In the genomic region with DNA sequence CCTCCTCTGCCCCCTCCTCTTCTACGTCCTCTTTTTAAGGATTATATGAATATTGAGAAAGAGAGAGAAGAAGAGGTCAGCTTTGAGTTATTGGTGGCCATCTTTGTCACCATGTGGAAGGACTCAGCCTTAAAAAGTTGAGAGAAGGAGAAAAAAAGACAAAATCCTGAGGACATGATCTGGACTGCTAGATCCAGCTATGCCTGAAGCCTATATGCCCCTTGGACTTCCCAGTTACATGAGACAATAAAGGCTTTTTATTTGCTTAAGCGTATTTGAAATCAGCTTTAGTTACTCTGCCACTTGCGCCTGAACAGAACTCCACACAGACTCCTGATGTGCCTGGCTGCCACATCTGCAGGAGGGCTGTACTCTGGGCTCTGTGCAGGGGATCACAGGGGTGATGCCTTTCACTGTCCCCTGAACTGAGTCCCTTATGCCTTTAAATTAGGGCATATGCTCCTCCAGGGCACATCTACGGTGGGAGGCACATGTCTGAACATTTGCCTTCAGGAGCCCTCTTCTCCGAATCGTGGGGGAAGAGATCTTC, we compare ENCODE assay signal across 25 cellular contexts. TPM values are rescaled to one million over a fixed set of nuclear protein-coding genes. Genes with fewer than 3 reads are reported as not detected.
DNase-seq lines count a peak whose midpoint lies in the region; ATAC-seq, FAIRE-seq and TF ChIP-seq lines count a peak whose summit lies in the region.
"Had no signal": no experiment of that assay in that cellular context is flagged by ENCODE, and none has a peak within 500 bp of the region (broad histone marks: within the 10 kb centered on the region; RNA-seq: fewer than 3 reads in every experiment).

No MANE protein-coding gene starts in this region.

- TF ChIP-seq POLR2A in H1 (IDR thresholded peaks at IDR 0.05; ENCODE audit: control extremely low read depth in 1 of 2, low read depth in 2 of 2, low read length in 2 of 2): no peak

- H3K9me3 ChIP-seq in Karpas-422 (ENCODE audit: low read length) (no peaks in the 10 kb centered on the region), H1 (ENCODE audit: insufficient read depth in 2 of 2, low read depth in 1 of 2, low read length in 1 of 2) (peaks cover 0 to 8% of the 10 kb centered on the region in 2 experiments; a peak in 1 of 4 replicates), upper lobe of right lung (no peaks in the 10 kb centered on the region)
- H3K9me3 ChIP-seq: right atrium auricular region, tibial nerve had no signal

- peaks cover 19% of the 10 kb centered on the region for H3K4me1 Mint-ChIP-seq in activated naive CD4-positive, alpha-beta T cell treated with anti-CD3 and anti-CD28 coated beads for 36 hours (ENCODE audit: low read depth)
- peaks cover 11% of the 10 kb centered on the region for H3K4me1 Mint-ChIP-seq in HFFc6 (ENCODE audit: low read depth)

- no peak for FAIRE-seq in H1 (lab: Jason Lieb, UNC)
- FAIRE-seq: A204.1, astrocyte, RCC 7860 had no signal

- POLR2A ChIA-PET in H1 (lab: Charles Lee; ENCODE audit: partially characterized antibody): no interaction called here

- H2BK5ac ChIP-seq in H1 (ENCODE audit: low read depth, low read length): peak overlapping the region; percentile 96; the same call in 1 of the 2 replicates

- peak overlapping the region; percentile 5; the same call in 1 of the 2 replicates for H2BK12ac ChIP-seq in H1 (ENCODE audit: low read depth, low read length)

- H3K4me2 ChIP-seq in Karpas-422 (ENCODE audit: low read depth, low read length, poor library complexity, severe bottlenecking) (peak overlapping the region; percentile 67), H1 (ENCODE audit: insufficient read depth in 1 of 2, low read depth in 2 of 2, low read length in 2 of 2) (peak overlapping the region in 1 of 2 experiments; percentile 22; a peak in 2 of 4 replicates)

- no peak for TF ChIP-seq EP300 in H1 (IDR thresholded peaks at IDR 0.05; ENCODE audit: borderline replicate concordance in 1 of 2, low read depth in 2 of 2, low read length in 2 of 2)

- no peak overlapping the region for H3K4me3 Mint-ChIP-seq in activated naive CD4-positive, alpha-beta T cell treated with anti-CD3 and anti-CD28 coated beads for 36 hours
- H3K4me3 Mint-ChIP-seq in HFFc6: no peak overlapping the region
- H3K4me3 Mint-ChIP-seq: activated CD8-positive, alpha-beta T cell treated with anti-CD3 and anti-CD28 coated beads for 36 hours; activated naive CD4-positive, alpha-beta T cell treated with anti-CD3 and anti-CD28 coated beads, Interleukin-2, amount 50 U/mL, for 24 hours; activated T-cell treated with anti-CD3 and anti-CD28 coated beads, Interleukin-2, amount 50 U/mL, for 4 hours had no signal

- H3K9ac ChIP-seq in Karpas-422 (ENCODE audit: low read length): no peak overlapping the region
- no peak overlapping the region for H3K9ac ChIP-seq in H1 (replicated peaks in 1 of 4; ENCODE audit: extremely low read depth in 1 of 4, low read depth in 3 of 4, low read length in 3 of 4)

- H3K27ac Mint-ChIP-seq in activated naive CD4-positive, alpha-beta T cell treated with anti-CD3 and anti-CD28 coated beads for 36 hours: peak overlapping the region; percentile 34
- no peak overlapping the region for H3K27ac Mint-ChIP-seq in HFFc6
- H3K27ac Mint-ChIP-seq: activated naive CD4-positive, alpha-beta T cell treated with anti-CD3 and anti-CD28 coated beads, Interleukin-2, amount 50 U/mL, for 24 hours had no signal

- no peaks in the 10 kb centered on the region for H3K79me1 ChIP-seq in H1 (ENCODE audit: low read depth, low read length)

- no peak overlapping the region; the same call in 1 of the 2 replicates for H2AK5ac ChIP-seq in H1 (ENCODE audit: low read depth, low read length)

- no peaks in the 10 kb centered on the region for H3K27me3 ChIP-seq in Karpas-422 (ENCODE audit: low read length)
- no peaks in the 10 kb centered on the region for H3K27me3 ChIP-seq in H1 (replicated peaks in 1 of 4; ENCODE audit: control insufficient read depth in 3 of 4, extremely low read depth in 1 of 4, insufficient read depth in 3 of 4, low read length in 3 of 4)
- H3K27me3 ChIP-seq in upper lobe of right lung: no peaks in the 10 kb centered on the region
- H3K27me3 ChIP-seq: right atrium auricular region, tibial nerve had no signal

- H3K18ac ChIP-seq in H1 (ENCODE audit: extremely low read depth, low read length): no peak overlapping the region

- no peak for TF ChIP-seq RAD21 in H1 (IDR thresholded peaks at IDR 0.05 in 1 of 2, conservative IDR thresholded peaks at IDR 0.05 in 1 of 2; ENCODE audit: low read depth in 2 of 2, low read length in 2 of 2)

- peaks cover 3% of the 10 kb centered on the region for H3K9me3 Mint-ChIP-seq in activated naive CD4-positive, alpha-beta T cell treated with anti-CD3 and anti-CD28 coated beads for 36 hours
- H3K9me3 Mint-ChIP-seq in HFFc6: peaks cover 8% of the 10 kb centered on the region; the same call in 1 of the 2 replicates
- H3K9me3 Mint-ChIP-seq: activated naive CD4-positive, alpha-beta T cell treated with anti-CD3 and anti-CD28 coated beads, Interleukin-2, amount 50 U/mL, for 24 hours; activated T-cell treated with anti-CD3 and anti-CD28 coated beads, Interleukin-2, amount 50 U/mL, for 4 hours had no signal

- no peaks in the 10 kb centered on the region for H3K9me2 ChIP-seq in Karpas-422 (replicated peaks; ENCODE audit: insufficient read depth, low read length)

- intact Hi-C loops in activated naive CD4-positive, alpha-beta T cell treated with anti-CD3 and anti-CD28 coated beads for 36 hours (cut with micrococcal nuclease): loop anchor here (1.0 to 5.0 kb wide), 4 partner anchors 24 to 158 kb away; no protein-coding TSS in a partner anchor
- intact Hi-C loops in upper lobe of right lung (cut with DNase I): no loop called here

- H2AFZ ChIP-seq in Karpas-422 (ENCODE audit: low read length): no peak overlapping the region
- peak overlapping the region; percentile 25; the same call in 1 of the 2 replicates for H2AFZ ChIP-seq in H1 (ENCODE audit: low read length)

- H3K36me3 ChIP-seq in Karpas-422 (ENCODE audit: insufficient read depth, low read length): no peaks in the 10 kb centered on the region
- H3K36me3 ChIP-seq in H1 (ENCODE audit: control insufficient read depth in 2 of 4, insufficient read depth in 4 of 4, low read length in 3 of 4): no peaks in the 10 kb centered on the region
- no peaks in the 10 kb centered on the region for H3K36me3 ChIP-seq in upper lobe of right lung
- H3K36me3 ChIP-seq: right atrium auricular region, tibial nerve had no signal

- H3K27me3 Mint-ChIP-seq in activated naive CD4-positive, alpha-beta T cell treated with anti-CD3 and anti-CD28 coated beads for 36 hours (ENCODE audit: low read depth): no peaks in the 10 kb centered on the region
- peaks cover 16% of the 10 kb centered on the region for H3K27me3 Mint-ChIP-seq in HFFc6 (ENCODE audit: insufficient read depth)
- H3K27me3 Mint-ChIP-seq: activated CD8-positive, alpha-beta T cell treated with anti-CD3 and anti-CD28 coated beads for 36 hours; activated naive CD4-positive, alpha-beta T cell treated with anti-CD3 and anti-CD28 coated beads, Interleukin-2, amount 50 U/mL, for 24 hours had no signal

- no peak overlapping the region for H4K8ac ChIP-seq in H1 (ENCODE audit: extremely low read depth, insufficient read depth, low read length)

- H3K79me2 ChIP-seq in Karpas-422 (ENCODE audit: low read length): no peaks in the 10 kb centered on the region
- H3K79me2 ChIP-seq in H1 (ENCODE audit: control insufficient read depth in 1 of 2, insufficient read depth in 2 of 2, low read length in 2 of 2): no peaks in the 10 kb centered on the region

- H4K5ac ChIP-seq in H1 (ENCODE audit: insufficient read length, low read depth, low read length): no peak overlapping the region

- no peak overlapping the region for H3K23ac ChIP-seq in H1 (ENCODE audit: insufficient read length)

- no peak overlapping the region for H3K4me3 ChIP-seq in Karpas-422 (ENCODE audit: low read length)
- H3K4me3 ChIP-seq in H1 (ENCODE audit: extremely low read depth in 1 of 4, insufficient read depth in 2 of 4, low read depth in 3 of 4, low read length in 4 of 4): no peak overlapping the region
- H3K4me3 ChIP-seq in upper lobe of right lung: no peak overlapping the region
- H3K4me3 ChIP-seq: right atrium auricular region, tibial nerve had no signal

- CTCF ChIA-PET in activated naive CD4-positive, alpha-beta T cell treated with anti-CD3 and anti-CD28 coated beads for 36 hours (lab: Charles Lee): no interaction called here
- CTCF ChIA-PET in H1 (lab: Charles Lee; ENCODE audit: partially characterized antibody): no interaction called here

- peaks cover 19% of the 10 kb centered on the region for H3K4me1 ChIP-seq in Karpas-422 (ENCODE audit: low read length)
- peaks cover 2 to 4% (median 3%) of the 10 kb centered on the region in 4 experiments; a peak in 5 of 7 replicates for H3K4me1 ChIP-seq in H1 (replicated peaks in 1 of 4; ENCODE audit: control insufficient read depth in 3 of 4, insufficient read depth in 4 of 4, low read length in 3 of 4)
- peaks cover 9% of the 10 kb centered on the region for H3K4me1 ChIP-seq in upper lobe of right lung
- H3K4me1 ChIP-seq: tibial nerve had no signal

- H4K20me1 ChIP-seq in Karpas-422 (ENCODE audit: insufficient read depth, low read depth, low read length): no peaks in the 10 kb centered on the region
- H4K20me1 ChIP-seq in H1 (replicated peaks in 1 of 2; ENCODE audit: control insufficient read depth in 1 of 2, insufficient read depth in 2 of 2, low read length in 2 of 2): no peaks in the 10 kb centered on the region

- H2BK20ac ChIP-seq in H1 (ENCODE audit: low read length): peak overlapping the region; percentile 91

- no peak overlapping the region for H3K14ac ChIP-seq in H1 (ENCODE audit: insufficient read length)

- H3K56ac ChIP-seq in H1 (replicated peaks; ENCODE audit: insufficient read length, low read depth, low read length): no peak overlapping the region

- H3K27ac ChIP-seq in Karpas-422 (ENCODE audit: low read length) (no peak overlapping the region), H1 (ENCODE audit: low read depth, low read length) (no peak overlapping the region), upper lobe of right lung (peak overlapping the region; percentile 11)
- H3K27ac ChIP-seq: C4-2B, right atrium auricular region, SK-N-MC, tibial nerve had no signal

- WGBS in H1 (ENCODE audit: extremely low coverage in 1 of 2, insufficient coverage in 1 of 2, insufficient read length in 1 of 2, insufficient replicate concordance in 2 of 2, low coverage in 1 of 2, low lambda C conversion rate in 2 of 2, missing lambda C conversion rate in 1 of 2), 2 experiments: 68% methylated on average over 6 of the region's 6 CpGs; no CpG with 5 or more reads in 1 of the 2 experiments

- 0 out of 2 replicates have a peak, but pooled peaks cover 3% of the 10 kb centered on the region for H3K23me2 ChIP-seq in H1 (ENCODE audit: low read depth, low read length)

- DNase-seq in activated naive CD4-positive, alpha-beta T cell treated with anti-CD3 and anti-CD28 coated beads for 36 hours: no peak
- no peak for DNase-seq in activated naive CD4-positive, alpha-beta T cell (lab: John Stamatoyannopoulos, UW)
- no peak for DNase-seq in Karpas-422
- no peak for DNase-seq in H1 (ENCODE audit: low read depth in 1 of 2, low spot score in 2 of 2)
- DNase-seq in upper lobe of right lung: no peak
- no peak for DNase-seq in HFFc6
- no peak for DNase-seq in ecto neural progenitor cell (ENCODE audit: low spot score)
- DNase-seq in activated CD8-positive, alpha-beta memory T cell treated with anti-CD3 and anti-CD28 coated beads, Interleukin-2, amount 50 U/mL, for 48 hours: no peak
- DNase-seq: activated T-cell treated with anti-CD3 and anti-CD28 coated beads, Interleukin-2, amount 50 U/mL, for 4 hours; head of caudate nucleus; NCI-H1417; NCI-H774 had no signal

- no peak overlapping the region for H2BK120ac ChIP-seq in H1 (replicated peaks; ENCODE audit: low read depth, low read length)

- H3K36me3 Mint-ChIP-seq in activated naive CD4-positive, alpha-beta T cell treated with anti-CD3 and anti-CD28 coated beads for 36 hours (ENCODE audit: low read depth): no peaks in the 10 kb centered on the region
- H3K36me3 Mint-ChIP-seq in HFFc6 (ENCODE audit: low read depth): peaks cover 8% of the 10 kb centered on the region; the same call in 1 of the 2 replicates
- H3K36me3 Mint-ChIP-seq: activated naive CD4-positive, alpha-beta T cell treated with anti-CD3 and anti-CD28 coated beads, Interleukin-2, amount 50 U/mL, for 24 hours had no signal

- no peak for TF ChIP-seq CTCF in H1 (IDR thresholded peaks at IDR 0.05; ENCODE audit: control extremely low read depth in 1 of 3, insufficient read depth in 1 of 3, low read depth in 1 of 3, low read length in 3 of 3)
- no peak for TF ChIP-seq CTCF in upper lobe of right lung (IDR thresholded peaks at IDR 0.05)
- TF ChIP-seq CTCF in HFFc6 (IDR thresholded peaks at IDR 0.05): no peak

- no peak for ATAC-seq in upper lobe of right lung

- no peak overlapping the region for H2BK15ac ChIP-seq in H1 (ENCODE audit: low read length)

- no peak overlapping the region for H3K4ac ChIP-seq in H1 (replicated peaks; ENCODE audit: insufficient read length, low read depth, low read length)

- H4K91ac ChIP-seq in H1 (replicated peaks; ENCODE audit: insufficient read length, low read length): no peak overlapping the region

RNA-seq across cellular contexts. Expression of a gene that starts 13.9 kb away (rescaled TPM):
- not detected for total RNA-seq in activated naive CD4-positive, alpha-beta T cell treated with anti-CD3 and anti-CD28 coated beads for 36 hours
- total RNA-seq in Karpas-422 (2014; rRNA removed; shearing (Covaris generic); ENCODE audit: low replicate concordance): not detected in 2 replicates
- total RNA-seq in H1 (2021; fragmentation: NEBNext Ultra II Directional; extraction: Animal tissue kit (Norgen Biotek cat#: 25700)): not detected in 2 replicates
- polyA plus RNA-seq in H1 (2011; rRNA removed): 0.03 TPM in 2 replicates
- polyA plus RNA-seq in H1 (2011; cell fraction: cytosol; rRNA removed): not detected
- 0.04 TPM for polyA plus RNA-seq in H1 (2011; cell fraction: nucleus; rRNA removed)
- not detected in 4 replicates for polyA plus RNA-seq in H1 (2012, experiment 1 of 2)
- polyA plus RNA-seq in H1 (2012, experiment 2 of 2): not detected
- polyA plus RNA-seq in H1 (2013, experiment 1 of 2): not detected
- 0.04 TPM for polyA plus RNA-seq in H1 (2013, experiment 2 of 2)
- not detected in 2 replicates for polyA minus RNA-seq in H1 (2011; rRNA and poly(A)+ RNA removed)
- polyA minus RNA-seq in H1 (2011; cell fraction: cytosol; rRNA and poly(A)+ RNA removed): not detected
- not detected for polyA minus RNA-seq in H1 (2011; cell fraction: nucleus; rRNA and poly(A)+ RNA removed)
- total RNA-seq in upper lobe of right lung: 1.5 TPM
- not detected for total RNA-seq in HFFc6 (2021; fragmentation: NEBNext Ultra II Directional; extraction: Animal tissue kit (Norgen Biotek cat#: 25700))
- total RNA-seq: activated CD8-positive, alpha-beta T cell treated with anti-CD3 and anti-CD28 coated beads for 36 hours; activated T-cell treated with anti-CD3 and anti-CD28 coated beads, Interleukin-2, amount 50 U/mL, for 4 hours; astrocyte; chondrocyte; LHCN-M2; liver; T-helper 2 cell treated with Interferon-gamma antibody and Interleukin-4, amounts not matched to agents 100 ng/mL and 5 ng/mL, for 36 hours; tibial nerve had no signal
- polyA plus RNA-seq: liver had no signal

RNA-seq across cellular contexts. Expression of a gene that starts 59.7 kb away (rescaled TPM):
- total RNA-seq in activated naive CD4-positive, alpha-beta T cell treated with anti-CD3 and anti-CD28 coated beads for 36 hours: not detected
- not detected in 2 replicates for total RNA-seq in Karpas-422 (2014; rRNA removed; shearing (Covaris generic); ENCODE audit: low replicate concordance)
- total RNA-seq in H1 (2021; fragmentation: NEBNext Ultra II Directional; extraction: Animal tissue kit (Norgen Biotek cat#: 25700)): 0.07 and 0.33 TPM in 2 replicates
- 0.18 and 0.20 TPM in 2 replicates for polyA plus RNA-seq in H1 (2011; rRNA removed)
- 0.14 TPM for polyA plus RNA-seq in H1 (2011; cell fraction: cytosol; rRNA removed)
- 0.67 TPM for polyA plus RNA-seq in H1 (2011; cell fraction: nucleus; rRNA removed)
- polyA plus RNA-seq in H1 (2012, experiment 1 of 2): 0.06 to 0.13 TPM (median 0.09 TPM) in 3 of 4 replicates, not detected in the other
- 0.09 TPM for polyA plus RNA-seq in H1 (2012, experiment 2 of 2)
- polyA plus RNA-seq in H1 (2013, experiment 1 of 2): 0.10 TPM
- 0.06 TPM for polyA plus RNA-seq in H1 (2013, experiment 2 of 2)
- 0.22 TPM in 1 of 2 replicates, not detected in the other for polyA minus RNA-seq in H1 (2011; rRNA and poly(A)+ RNA removed)
- not detected for polyA minus RNA-seq in H1 (2011; cell fraction: cytosol; rRNA and poly(A)+ RNA removed)
- polyA minus RNA-seq in H1 (2011; cell fraction: nucleus; rRNA and poly(A)+ RNA removed): 0.30 TPM
- total RNA-seq in upper lobe of right lung: not detected
- not detected for total RNA-seq in HFFc6 (2021; fragmentation: NEBNext Ultra II Directional; extraction: Animal tissue kit (Norgen Biotek cat#: 25700))
- total RNA-seq: activated CD8-positive, alpha-beta T cell treated with anti-CD3 and anti-CD28 coated beads for 36 hours; activated T-cell treated with anti-CD3 and anti-CD28 coated beads, Interleukin-2, amount 50 U/mL, for 4 hours; astrocyte; chondrocyte; LHCN-M2; liver; right atrium auricular region; T-helper 2 cell treated with Interferon-gamma antibody and Interleukin-4, amounts not matched to agents 100 ng/mL and 5 ng/mL, for 36 hours; tibial nerve had no signal
- polyA plus RNA-seq: liver had no signal
